Comparison of ENCODE assay signal across 23 cellular contexts in genomic region chr7:37018954-37019353, GRCh38.
A peak's percentile ranks its signal among the peaks of the same experiment; 100 is the strongest.
DNase-seq lines count a peak whose midpoint lies in the region; ATAC-seq and TF ChIP-seq lines count a peak whose summit lies in the region.
"Had no signal": no experiment of that assay in that cellular context is flagged by ENCODE, and none has a peak within 500 bp of the region (broad histone marks: within the 10 kb centered on the region; RNA-seq: fewer than 3 reads in every experiment).

No MANE protein-coding gene starts in this region.

- intact Hi-C loops in activated T-helper 1 cell treated with anti-CD3 and anti-CD28 coated beads, Interleukin-12 subunit alpha, Interleukin-12 subunit beta, Interleukin-2, Interleukin-4 antibody, amounts not matched to agents 30 ng/mL and 10 ng/mL and 1 ng/mL, durations not matched to agents 14 hours and 24 hours and 36 hours (cut with micrococcal nuclease), result no loop called here

- DNase-seq in memory B cell (ENCODE audit: low spot score in 2 of 2) (no peak), HPDE6-E6E7 (ENCODE audit: extremely low spot score) (no peak), chondrocyte (ENCODE audit: low spot score) (no peak)
- DNase-seq in activated T-helper 1 cell treated with anti-CD3 and anti-CD28 coated beads, Interleukin-12 subunit alpha, Interleukin-12 subunit beta, Interleukin-2, Interleukin-4 antibody, amounts not matched to agents 30 ng/mL and 10 ng/mL and 1 ng/mL, durations not matched to agents 14 hours and 24 hours and 36 hours (ENCODE audit: low spot score), result no peak
- DNase-seq: activated B cell treated with CpG ODN at 0.5 μM for 24 hours; activated CD4-positive, alpha-beta T cell treated with anti-CD3 and anti-CD28 coated beads, Interleukin-2, amount 50 U/mL, for 48 hours; C1 segment of cervical spinal cord; Calu3; colonic mucosa; DMS79 treated with DMSO at 0.1 percent for 48 hours; GF-D8; H7; mucosa of descending colon; MV-4-11; NCI-H526; ovary; retina had no signal

- TF ChIP-seq CTCF in chondrocyte (IDR thresholded peaks at IDR 0.05), result no peak

- H3K9me3 Mint-ChIP-seq in memory B cell (no peaks in the 10 kb centered on the region), chondrocyte (ENCODE audit: low read depth) (no peaks in the 10 kb centered on the region)
- no peaks in the 10 kb centered on the region for H3K9me3 Mint-ChIP-seq in activated T-helper 1 cell treated with anti-CD3 and anti-CD28 coated beads, Interleukin-12 subunit alpha, Interleukin-12 subunit beta, Interleukin-2, Interleukin-4 antibody, amounts not matched to agents 30 ng/mL and 10 ng/mL and 1 ng/mL, durations not matched to agents 14 hours and 24 hours and 36 hours
- H3K9me3 Mint-ChIP-seq: activated B cell treated with CpG ODN at 0.5 μM for 24 hours; activated naive CD4-positive, alpha-beta T cell treated with anti-CD3 and anti-CD28 coated beads, Interleukin-2, amount 50 U/mL, for 24 hours; nephron had no signal

- H3K36me3 Mint-ChIP-seq in memory B cell, result peaks cover 28% of the 10 kb centered on the region
- H3K36me3 Mint-ChIP-seq in chondrocyte (ENCODE audit: low read depth), result no peaks in the 10 kb centered on the region
- H3K36me3 Mint-ChIP-seq in activated T-helper 1 cell treated with anti-CD3 and anti-CD28 coated beads, Interleukin-12 subunit alpha, Interleukin-12 subunit beta, Interleukin-2, Interleukin-4 antibody, amounts not matched to agents 30 ng/mL and 10 ng/mL and 1 ng/mL, durations not matched to agents 14 hours and 24 hours and 36 hours (ENCODE audit: low read depth), result peaks cover 16% of the 10 kb centered on the region

- H3K27me3 Mint-ChIP-seq in memory B cell (no peaks in the 10 kb centered on the region), chondrocyte (ENCODE audit: low read depth) (no peaks in the 10 kb centered on the region)
- H3K27me3 Mint-ChIP-seq in activated T-helper 1 cell treated with anti-CD3 and anti-CD28 coated beads, Interleukin-12 subunit alpha, Interleukin-12 subunit beta, Interleukin-2, Interleukin-4 antibody, amounts not matched to agents 30 ng/mL and 10 ng/mL and 1 ng/mL, durations not matched to agents 14 hours and 24 hours and 36 hours (ENCODE audit: insufficient read depth), result no peaks in the 10 kb centered on the region
- H3K27me3 Mint-ChIP-seq: activated B cell treated with CpG ODN at 0.5 μM for 24 hours; activated naive CD4-positive, alpha-beta T cell treated with anti-CD3 and anti-CD28 coated beads, Interleukin-2, amount 50 U/mL, for 24 hours; stimulated activated naive CD8-positive, alpha-beta T cell treated with anti-CD3 and anti-CD28 coated beads, Interleukin-15, Interleukin-2, amounts not matched to agents 100 ng/mL and 50 ng/mL, for 24 hours had no signal

- H3K4me3 Mint-ChIP-seq in memory B cell, result no peak overlapping the region
- H3K4me3 Mint-ChIP-seq in chondrocyte (ENCODE audit: unreplicated experiment), result no peak overlapping the region
- no peak overlapping the region for H3K4me3 Mint-ChIP-seq in activated T-helper 1 cell treated with anti-CD3 and anti-CD28 coated beads, Interleukin-12 subunit alpha, Interleukin-12 subunit beta, Interleukin-2, Interleukin-4 antibody, amounts not matched to agents 30 ng/mL and 10 ng/mL and 1 ng/mL, durations not matched to agents 14 hours and 24 hours and 36 hours
- H3K4me3 Mint-ChIP-seq: activated B cell treated with CpG ODN at 0.5 μM for 24 hours; activated naive CD4-positive, alpha-beta T cell treated with anti-CD3 and anti-CD28 coated beads, Interleukin-2, amount 50 U/mL, for 24 hours; nephron; stimulated activated naive CD8-positive, alpha-beta T cell treated with anti-CD3 and anti-CD28 coated beads, Interleukin-15, Interleukin-2, amounts not matched to agents 100 ng/mL and 50 ng/mL, for 24 hours had no signal

- ATAC-seq in GM18519 (IDR thresholded peaks at IDR 0.05; ENCODE audit: low FRiP score, unreplicated experiment) (peak; percentile 74), GM21515 (IDR thresholded peaks at IDR 0.05; ENCODE audit: unreplicated experiment) (peak; percentile 51), HG03060 (IDR thresholded peaks at IDR 0.05; ENCODE audit: low read depth, unreplicated experiment) (peak; percentile 39), memory B cell (ENCODE audit: low read depth) (no peak)
- ATAC-seq: mucosa of descending colon had no signal

- H3K4me1 Mint-ChIP-seq in memory B cell (peaks cover 10% of the 10 kb centered on the region), chondrocyte (ENCODE audit: low read depth) (no peaks in the 10 kb centered on the region)
- peaks cover 5% of the 10 kb centered on the region for H3K4me1 Mint-ChIP-seq in activated T-helper 1 cell treated with anti-CD3 and anti-CD28 coated beads, Interleukin-12 subunit alpha, Interleukin-12 subunit beta, Interleukin-2, Interleukin-4 antibody, amounts not matched to agents 30 ng/mL and 10 ng/mL and 1 ng/mL, durations not matched to agents 14 hours and 24 hours and 36 hours (ENCODE audit: low read depth)

- H3K27ac Mint-ChIP-seq in memory B cell (peak overlapping the region; percentile 28), chondrocyte (ENCODE audit: unreplicated experiment) (no peak overlapping the region)
- H3K27ac Mint-ChIP-seq in activated T-helper 1 cell treated with anti-CD3 and anti-CD28 coated beads, Interleukin-12 subunit alpha, Interleukin-12 subunit beta, Interleukin-2, Interleukin-4 antibody, amounts not matched to agents 30 ng/mL and 10 ng/mL and 1 ng/mL, durations not matched to agents 14 hours and 24 hours and 36 hours, result no peak overlapping the region
- H3K27ac Mint-ChIP-seq: activated B cell treated with CpG ODN at 0.5 μM for 24 hours; activated naive CD4-positive, alpha-beta T cell treated with anti-CD3 and anti-CD28 coated beads, Interleukin-2, amount 50 U/mL, for 24 hours; nephron; stimulated activated naive CD8-positive, alpha-beta T cell treated with anti-CD3 and anti-CD28 coated beads, Interleukin-15, Interleukin-2, amounts not matched to agents 100 ng/mL and 50 ng/mL, for 24 hours had no signal
